19 cellular contexts compared by ENCODE assay signal in the genomic region with DNA sequence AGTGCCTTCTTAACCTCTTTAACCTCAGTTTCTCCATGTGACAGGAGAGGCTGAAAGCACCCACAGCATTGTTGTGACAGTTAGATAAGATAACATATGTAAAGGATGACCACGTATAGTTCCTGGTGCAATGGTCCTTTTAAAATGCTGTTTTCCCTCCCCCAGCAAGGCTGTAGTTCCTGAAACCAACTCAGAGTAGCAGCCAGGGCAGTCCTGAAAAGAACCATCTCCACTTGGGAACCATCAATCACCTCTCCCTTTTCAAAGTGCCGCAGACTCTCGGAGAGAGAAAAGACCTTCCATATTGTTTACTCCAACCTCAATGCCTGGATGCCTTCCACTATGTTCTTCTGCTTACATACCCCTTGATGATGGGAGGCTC.
"Had no signal": no experiment of that assay in that cellular context is flagged by ENCODE, and none has a peak within 500 bp of the region (broad histone marks: within the 10 kb centered on the region; RNA-seq: fewer than 3 reads in every experiment).

No MANE protein-coding gene starts in this region.

- H3K4me3 ChIP-seq: colonic mucosa, esophagus muscularis mucosa, gastrocnemius medialis, mucosa of descending colon, pancreas, stomach had no signal

- DNase-seq: cerebellar nuclear complex; colonic mucosa; effector CD4-positive, alpha-beta T cell; gastrocnemius medialis; immature natural killer cell; mesendoderm; mucosa of descending colon; naive thymus-derived CD8-positive, alpha-beta T cell; occipital lobe; pancreas; right cardiac atrium; small intestine; stimulated activated CD4-positive, alpha-beta T cell treated with anti-CD3 and anti-CD28 coated beads, Interleukin-12 subunit alpha, Interleukin-12 subunit beta, amount 100 ng/mL, for 4 hours; stimulated activated naive CD4-positive, alpha-beta T cell; stomach had no signal

- H3K9me3 ChIP-seq: colonic mucosa, esophagus muscularis mucosa, gastrocnemius medialis, mucosa of descending colon, pancreas, stomach had no signal

- H3K9me3 Mint-ChIP-seq: immature natural killer cell, type B pancreatic cell had no signal

- H3K4me1 Mint-ChIP-seq: immature natural killer cell; naive thymus-derived CD8-positive, alpha-beta T cell had no signal

- H3K27me3 Mint-ChIP-seq: type B pancreatic cell had no signal

- H3K4me1 ChIP-seq: colonic mucosa, pancreas had no signal

- H3K27ac ChIP-seq: colonic mucosa, epithelial cell of prostate, pancreas had no signal

- H3K27ac Mint-ChIP-seq: immature natural killer cell; naive thymus-derived CD8-positive, alpha-beta T cell; progenitor cell of endocrine pancreas had no signal

- H3K27me3 ChIP-seq: colonic mucosa, esophagus muscularis mucosa, gastrocnemius medialis, pancreas had no signal

- H3K36me3 ChIP-seq: colonic mucosa, esophagus muscularis mucosa, gastrocnemius medialis, pancreas, stomach had no signal

- H3K4me3 Mint-ChIP-seq: immature natural killer cell; naive thymus-derived CD8-positive, alpha-beta T cell; type B pancreatic cell had no signal

- H3K36me3 Mint-ChIP-seq: immature natural killer cell; naive thymus-derived CD8-positive, alpha-beta T cell; type B pancreatic cell had no signal

- ATAC-seq: mucosa of descending colon; naive thymus-derived CD8-positive, alpha-beta T cell; pancreas had no signal
